In the genomic region with DNA sequence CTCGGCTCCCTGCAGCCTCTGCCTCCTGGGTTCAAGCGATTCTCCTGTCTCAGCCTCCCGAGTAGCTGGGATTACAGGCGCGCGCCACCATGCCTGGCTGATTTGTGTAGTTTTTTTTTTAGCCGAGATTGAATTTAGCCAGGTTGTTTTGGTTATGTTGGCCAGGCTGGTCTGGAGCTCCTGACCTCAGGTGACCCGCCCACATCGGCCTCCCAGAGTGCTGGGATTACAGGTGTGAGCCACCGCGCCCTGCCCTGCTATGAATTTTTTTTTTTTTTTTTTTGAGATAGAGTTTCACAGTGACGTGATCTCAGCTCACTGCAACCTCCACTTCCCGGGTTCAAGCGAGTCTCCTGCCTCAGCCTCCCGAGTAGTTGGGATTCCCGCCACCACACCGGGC, we compare ENCODE assay signal across 8 cellular contexts. TPM values are rescaled to one million over a fixed set of nuclear protein-coding genes. Genes with fewer than 3 reads are reported as not detected.
DNase-seq lines count a peak whose midpoint lies in the region; ATAC-seq, FAIRE-seq and TF ChIP-seq lines count a peak whose summit lies in the region.
"Not testable (repeated sequence)": the region's sequence is repeated elsewhere in the genome, so short reads cannot be mapped to it uniquely, and the experiment has no call there.

No MANE protein-coding gene starts in this region.

- not testable (repeated sequence) for H3K27me3 ChIP-seq in SJSA1 (replicated peaks); H1 (replicated peaks in 1 of 4; ENCODE audit: control insufficient read depth in 3 of 4, extremely low read depth in 1 of 4, insufficient read depth in 3 of 4, low read length in 3 of 4); iPS-18a (ENCODE audit: control insufficient read depth, insufficient read depth, low read length); neural cell (ENCODE audit: insufficient read depth, low read depth, low read length); thoracic aorta (replicated peaks; ENCODE audit: insufficient read depth)

- not testable (repeated sequence) for H3K23me2 ChIP-seq in H1 (ENCODE audit: low read depth, low read length)

- H3F3A ChIP-seq in neural cell (ENCODE audit: insufficient read depth, low read length, poor library complexity, severe bottlenecking): not testable (repeated sequence)

- H2AK5ac ChIP-seq in H1 (ENCODE audit: low read depth, low read length): not testable (repeated sequence)

- not testable (repeated sequence) for TF ChIP-seq RAD21 in H1 (IDR thresholded peaks at IDR 0.05 in 1 of 2, conservative IDR thresholded peaks at IDR 0.05 in 1 of 2; ENCODE audit: low read depth in 2 of 2, low read length in 2 of 2); neural cell (conservative IDR thresholded peaks at IDR 0.05)

- not testable (repeated sequence) for H2BK5ac ChIP-seq in H1 (ENCODE audit: low read depth, low read length)

- not testable (repeated sequence) for H2BK15ac ChIP-seq in H1 (ENCODE audit: low read length)

- peaks cover 62% of the 10 kb centered on the region for H3K36me3 ChIP-seq in SJSA1
- peaks cover 12 to 45% (median 29%) of the 10 kb centered on the region in 4 experiments for H3K36me3 ChIP-seq in H1 (ENCODE audit: control insufficient read depth in 2 of 4, insufficient read depth in 4 of 4, low read length in 3 of 4)
- H3K36me3 ChIP-seq in iPS-18a (ENCODE audit: control insufficient read depth, low read depth, low read length): peaks cover 37% of the 10 kb centered on the region
- H3K36me3 ChIP-seq in neural cell (ENCODE audit: insufficient read depth, low read length): not testable (repeated sequence)
- H3K36me3 ChIP-seq in thoracic aorta: peaks cover 13% of the 10 kb centered on the region

- H3K27ac ChIP-seq in SJSA1: peak overlapping the region; percentile 98; the same call in 1 of the 2 replicates
- H3K27ac ChIP-seq in H1 (ENCODE audit: low read depth, low read length): 0 out of 2 replicates have a peak overlapping the region, but pooled peaks have one; percentile 1
- not testable (repeated sequence) for H3K27ac ChIP-seq in iPS-18a (ENCODE audit: low read length); neural cell (ENCODE audit: low read length)
- H3K27ac ChIP-seq in thoracic aorta: peak overlapping the region in 1 of 2 donors; percentile 100

- H3K4me1 ChIP-seq in SJSA1 (replicated peaks) (peaks cover 27% of the 10 kb centered on the region), thoracic aorta (ENCODE audit: control insufficient read depth in 1 of 2, low read depth in 2 of 2) (peaks cover 12 to 37% of the 10 kb centered on the region in 2 donors)
- H3K4me1 ChIP-seq in H1 (replicated peaks in 1 of 4; ENCODE audit: control insufficient read depth in 3 of 4, insufficient read depth in 4 of 4, low read length in 3 of 4); iPS-18a (ENCODE audit: control insufficient read depth, low read depth, low read length): not testable (repeated sequence)

- not testable (repeated sequence) for H2AFZ ChIP-seq in H1 (ENCODE audit: low read length); neural cell (ENCODE audit: low read depth, low read length)

- H2BK20ac ChIP-seq in H1 (ENCODE audit: low read length): not testable (repeated sequence)

- CTCF ChIA-PET in H1 (lab: Charles Lee; ENCODE audit: partially characterized antibody): interaction anchor here (0.6 to 1.2 kb wide), 2 partner anchors 55 to 207 kb away, joined by 3 to 4 read pairs; no protein-coding TSS in a partner anchor

- H3K79me2 ChIP-seq in H1 (ENCODE audit: control insufficient read depth in 1 of 2, insufficient read depth in 2 of 2, low read length in 2 of 2) (peaks cover 30 to 63% of the 10 kb centered on the region in 2 experiments), neural cell (replicated peaks; ENCODE audit: insufficient read depth, low read length) (peaks cover 36% of the 10 kb centered on the region)

- H3K4me1 Mint-ChIP-seq in CD14-positive monocyte: peaks cover 32% of the 10 kb centered on the region

- 81% methylated on average over 14 of the region's 17 CpGs; no CpG with 5 or more reads in 1 of the 2 experiments for WGBS in H1 (ENCODE audit: extremely low coverage in 1 of 2, insufficient coverage in 1 of 2, insufficient read length in 1 of 2, insufficient replicate concordance in 2 of 2, low coverage in 1 of 2, low lambda C conversion rate in 2 of 2, missing lambda C conversion rate in 1 of 2), 2 experiments

- not testable (repeated sequence) for TF ChIP-seq EP300 in H1 (IDR thresholded peaks at IDR 0.05; ENCODE audit: borderline replicate concordance in 1 of 2, low read depth in 2 of 2, low read length in 2 of 2); neural cell (conservative IDR thresholded peaks at IDR 0.05; ENCODE audit: poor library complexity, severe bottlenecking)

- H3K14ac ChIP-seq in H1 (ENCODE audit: insufficient read length): not testable (repeated sequence)

- not testable (repeated sequence) for H3K23ac ChIP-seq in H1 (ENCODE audit: insufficient read length)

- H3K9me2 ChIP-seq in neural cell (ENCODE audit: insufficient read depth, low read length): not testable (repeated sequence)

- H3K27me3 Mint-ChIP-seq in CD14-positive monocyte (ENCODE audit: low read depth in 3 of 3): not testable (repeated sequence)

- H3K27ac Mint-ChIP-seq in CD14-positive monocyte: peak overlapping the region; percentile 100
- peak overlapping the region; percentile 100 for H3K27ac Mint-ChIP-seq in activated naive CD4-positive, alpha-beta T cell treated with anti-CD3 and anti-CD28 coated beads, Interleukin-2, amount 50 U/mL, for 72 hours

- FAIRE-seq in H1 (lab: Jason Lieb, UNC): not testable (repeated sequence)

- H3K4me3 ChIP-seq in SJSA1 (peak overlapping the region; percentile 73), H1 (ENCODE audit: extremely low read depth in 1 of 4, insufficient read depth in 2 of 4, low read depth in 3 of 4, low read length in 4 of 4) (peak overlapping the region; percentile 95 to 100 (median 98)), iPS-18a (ENCODE audit: low read length) (peak overlapping the region; percentile 99), neural cell (ENCODE audit: low read length) (peak overlapping the region; percentile 98), thoracic aorta (peak overlapping the region; percentile 99)

- not testable (repeated sequence) for TF ChIP-seq CTCF in CD14-positive monocyte (IDR thresholded peaks at IDR 0.05); H1 (IDR thresholded peaks at IDR 0.05; ENCODE audit: control extremely low read depth in 1 of 3, insufficient read depth in 1 of 3, low read depth in 1 of 3, low read length in 3 of 3); neural cell (IDR thresholded peaks at IDR 0.05; ENCODE audit: poor library complexity, severe bottlenecking); thoracic aorta (IDR thresholded peaks at IDR 0.05)

- POLR2A ChIA-PET in H1 (lab: Charles Lee; ENCODE audit: partially characterized antibody): interaction anchor here (0.9 to 4.9 kb wide), 4 partner anchors 10 to 31 kb away, joined by 3 to 48 read pairs (median 4); no protein-coding TSS in a partner anchor

- H3K9me3 Mint-ChIP-seq in CD14-positive monocyte; activated naive CD4-positive, alpha-beta T cell treated with anti-CD3 and anti-CD28 coated beads, Interleukin-2, amount 50 U/mL, for 72 hours: not testable (repeated sequence)

- not testable (repeated sequence) for H4K91ac ChIP-seq in H1 (replicated peaks; ENCODE audit: insufficient read length, low read length)

- not testable (repeated sequence) for ATAC-seq in activated naive CD4-positive, alpha-beta T cell treated with anti-CD3 and anti-CD28 coated beads, Interleukin-2, amount 50 U/mL, for 72 hours; thoracic aorta (ENCODE audit: insufficient number of reproducible peaks, low FRiP score, low read depth)

- H3K36me3 Mint-ChIP-seq in CD14-positive monocyte: peaks cover 14 to 20% of the 10 kb centered on the region in 2 donors
- peaks cover 53 to 56% of the 10 kb centered on the region in 2 donors for H3K36me3 Mint-ChIP-seq in activated naive CD4-positive, alpha-beta T cell treated with anti-CD3 and anti-CD28 coated beads, Interleukin-2, amount 50 U/mL, for 72 hours

- H4K5ac ChIP-seq in H1 (ENCODE audit: insufficient read length, low read depth, low read length): not testable (repeated sequence)

- H3K9ac ChIP-seq in H1 (replicated peaks in 1 of 4; ENCODE audit: extremely low read depth in 1 of 4, low read depth in 3 of 4, low read length in 3 of 4); neural cell (ENCODE audit: low read length): not testable (repeated sequence)
- H3K9ac ChIP-seq in iPS-18a (ENCODE audit: low read length): peak overlapping the region; percentile 97

- H3K56ac ChIP-seq in H1 (replicated peaks; ENCODE audit: insufficient read length, low read depth, low read length): not testable (repeated sequence)

- not testable (repeated sequence) for TF ChIP-seq POLR2A in H1 (IDR thresholded peaks at IDR 0.05; ENCODE audit: control extremely low read depth in 1 of 2, low read depth in 2 of 2, low read length in 2 of 2)

- not testable (repeated sequence) for H3K79me1 ChIP-seq in H1 (ENCODE audit: low read depth, low read length)

- H3K18ac ChIP-seq in H1 (ENCODE audit: extremely low read depth, low read length): not testable (repeated sequence)

- peak overlapping the region; percentile 91 to 98 for H3K4me2 ChIP-seq in H1 (ENCODE audit: insufficient read depth in 1 of 2, low read depth in 2 of 2, low read length in 2 of 2)
- not testable (repeated sequence) for H3K4me2 ChIP-seq in neural cell (ENCODE audit: low read length)

- not testable (repeated sequence) for H2BK12ac ChIP-seq in H1 (ENCODE audit: low read depth, low read length)

- not testable (repeated sequence) for H2BK120ac ChIP-seq in H1 (replicated peaks; ENCODE audit: low read depth, low read length)

- not testable (repeated sequence) for H4K8ac ChIP-seq in H1 (ENCODE audit: extremely low read depth, insufficient read depth, low read length)

- not testable (repeated sequence) for H3K9me3 ChIP-seq in SJSA1 (replicated peaks); H1 (ENCODE audit: insufficient read depth in 2 of 2, low read depth in 1 of 2, low read length in 1 of 2); iPS-18a (ENCODE audit: control insufficient read depth, low read depth, low read length); neural cell (ENCODE audit: low read length); thoracic aorta

- H3K4me3 Mint-ChIP-seq in CD14-positive monocyte: peak overlapping the region; percentile 99 to 100

- intact Hi-C loops in CD14-positive monocyte (cut with micrococcal nuclease): not testable (repeated sequence)

- H3K4ac ChIP-seq in H1 (replicated peaks; ENCODE audit: insufficient read length, low read depth, low read length): not testable (repeated sequence)

- H4K20me1 ChIP-seq in H1 (replicated peaks in 1 of 2; ENCODE audit: control insufficient read depth in 1 of 2, insufficient read depth in 2 of 2, low read length in 2 of 2); neural cell (ENCODE audit: insufficient read depth): not testable (repeated sequence)

- not testable (repeated sequence) for DNase-seq in CD14-positive monocyte (ENCODE audit: low spot score); SJSA1 (ENCODE audit: low read depth in 1 of 2, low spot score in 2 of 2); activated naive CD4-positive, alpha-beta T cell treated with anti-CD3 and anti-CD28 coated beads, Interleukin-2, amount 50 U/mL, for 72 hours (ENCODE audit: low spot score in 2 of 2); H1 (ENCODE audit: low read depth in 1 of 2, low spot score in 2 of 2); thoracic aorta (ENCODE audit: low spot score)
- peak; percentile 12 for DNase-seq in HT-29 (ENCODE audit: low spot score)

RNA-seq across cellular contexts. Expression of gene MASTL, which starts 1.4 kb away (rescaled TPM):
- 1 to 10 TPM in 1 of 2 donors, under 1 TPM in 1; 0.65 to 2.4 TPM for polyA plus RNA-seq in CD14-positive monocyte
- 16.3 and 17.3 TPM in 2 replicates for total RNA-seq in HT-29 (2014; rRNA removed; shearing (Covaris generic))
- 23.2 and 43.5 TPM in 2 replicates for total RNA-seq in SJSA1 (2014; rRNA removed; shearing (Covaris generic))
- total RNA-seq in activated naive CD4-positive, alpha-beta T cell treated with anti-CD3 and anti-CD28 coated beads, Interleukin-2, amount 50 U/mL, for 72 hours: 10 to 100 TPM; 49.7 to 50.7 TPM
- total RNA-seq in H1 (2021; fragmentation: NEBNext Ultra II Directional; extraction: Animal tissue kit (Norgen Biotek cat#: 25700)): 40.6 and 42.5 TPM in 2 replicates
- polyA plus RNA-seq in H1 (2011; rRNA removed): 9.4 and 14.9 TPM in 2 replicates
- polyA plus RNA-seq in H1 (2011; cell fraction: cytosol; rRNA removed): 19.1 TPM
- 9.5 TPM for polyA plus RNA-seq in H1 (2011; cell fraction: nucleus; rRNA removed)
- 22.4 to 37.9 TPM (median 24.9 TPM) in 4 replicates for polyA plus RNA-seq in H1 (2012, experiment 1 of 2)
- 2.5 TPM for polyA plus RNA-seq in H1 (2012, experiment 2 of 2)
- 38.4 TPM for polyA plus RNA-seq in H1 (2013, experiment 1 of 2)
- 39.6 TPM for polyA plus RNA-seq in H1 (2013, experiment 2 of 2)
- 16.4 and 24.8 TPM in 2 replicates for polyA minus RNA-seq in H1 (2011; rRNA and poly(A)+ RNA removed)
- polyA minus RNA-seq in H1 (2011; cell fraction: cytosol; rRNA and poly(A)+ RNA removed): 13.1 TPM
- polyA minus RNA-seq in H1 (2011; cell fraction: nucleus; rRNA and poly(A)+ RNA removed): 21.1 TPM
- 7.1 and 7.6 TPM in 2 replicates for polyA plus RNA-seq in neural cell
- polyA minus RNA-seq in neural cell: 12.8 and 13.1 TPM in 2 replicates
- total RNA-seq in thoracic aorta: 1 to 10 TPM; 4.7 to 7.0 TPM

RNA-seq across cellular contexts. Expression of gene YME1L1, which starts 2.4 kb away (rescaled TPM):
- polyA plus RNA-seq in CD14-positive monocyte: 10 to 100 TPM; 64.6 to 72.9 TPM
- total RNA-seq in HT-29 (2014; rRNA removed; shearing (Covaris generic)): 55.2 and 72.3 TPM in 2 replicates
- 120 and 156 TPM in 2 replicates for total RNA-seq in SJSA1 (2014; rRNA removed; shearing (Covaris generic))
- total RNA-seq in activated naive CD4-positive, alpha-beta T cell treated with anti-CD3 and anti-CD28 coated beads, Interleukin-2, amount 50 U/mL, for 72 hours: 100 to 1,000 TPM; 122 to 129 TPM
- 118 and 120 TPM in 2 replicates for total RNA-seq in H1 (2021; fragmentation: NEBNext Ultra II Directional; extraction: Animal tissue kit (Norgen Biotek cat#: 25700))
- 18.5 and 24.6 TPM in 2 replicates for polyA plus RNA-seq in H1 (2011; rRNA removed)
- polyA plus RNA-seq in H1 (2011; cell fraction: cytosol; rRNA removed): 38.0 TPM
- polyA plus RNA-seq in H1 (2011; cell fraction: nucleus; rRNA removed): 14.9 TPM
- 50.9 to 107 TPM (median 61.3 TPM) in 4 replicates for polyA plus RNA-seq in H1 (2012, experiment 1 of 2)
- 6.5 TPM for polyA plus RNA-seq in H1 (2012, experiment 2 of 2)
- 66.0 TPM for polyA plus RNA-seq in H1 (2013, experiment 1 of 2)
- polyA plus RNA-seq in H1 (2013, experiment 2 of 2): 66.7 TPM
- polyA minus RNA-seq in H1 (2011; rRNA and poly(A)+ RNA removed): 46.3 and 63.4 TPM in 2 replicates
- 56.3 TPM for polyA minus RNA-seq in H1 (2011; cell fraction: cytosol; rRNA and poly(A)+ RNA removed)
- polyA minus RNA-seq in H1 (2011; cell fraction: nucleus; rRNA and poly(A)+ RNA removed): 39.2 TPM
- polyA plus RNA-seq in neural cell: 89.2 and 101 TPM in 2 replicates
- 135 and 146 TPM in 2 replicates for polyA minus RNA-seq in neural cell
- 10 to 100 TPM; 66.3 to 78.5 TPM for total RNA-seq in thoracic aorta

RNA-seq across cellular contexts. Expression of gene ANKRD26, which starts 56.3 kb away (rescaled TPM):
- polyA plus RNA-seq in CD14-positive monocyte: under 1 TPM; 0.36 TPM
- total RNA-seq in HT-29 (2014; rRNA removed; shearing (Covaris generic)): 1.8 and 2.4 TPM in 2 replicates
- 7.4 and 14.3 TPM in 2 replicates for total RNA-seq in SJSA1 (2014; rRNA removed; shearing (Covaris generic))
- 10 to 100 TPM in 1 of 2 donors, 1 to 10 TPM in 1; 9.5 to 10.5 TPM for total RNA-seq in activated naive CD4-positive, alpha-beta T cell treated with anti-CD3 and anti-CD28 coated beads, Interleukin-2, amount 50 U/mL, for 72 hours
- total RNA-seq in H1 (2021; fragmentation: NEBNext Ultra II Directional; extraction: Animal tissue kit (Norgen Biotek cat#: 25700)): 7.0 and 8.8 TPM in 2 replicates
- polyA plus RNA-seq in H1 (2011; rRNA removed): 0.66 and 1.3 TPM in 2 replicates
- polyA plus RNA-seq in H1 (2011; cell fraction: cytosol; rRNA removed): 1.2 TPM
- 1.0 TPM for polyA plus RNA-seq in H1 (2011; cell fraction: nucleus; rRNA removed)
- polyA plus RNA-seq in H1 (2012, experiment 1 of 2): 3.4 to 7.4 TPM (median 3.7 TPM) in 4 replicates
- 0.18 TPM for polyA plus RNA-seq in H1 (2012, experiment 2 of 2)
- polyA plus RNA-seq in H1 (2013, experiment 1 of 2): 12.5 TPM
- 11.8 TPM for polyA plus RNA-seq in H1 (2013, experiment 2 of 2)
- polyA minus RNA-seq in H1 (2011; rRNA and poly(A)+ RNA removed): 1.7 and 5.8 TPM in 2 replicates
- 2.0 TPM for polyA minus RNA-seq in H1 (2011; cell fraction: cytosol; rRNA and poly(A)+ RNA removed)
- polyA minus RNA-seq in H1 (2011; cell fraction: nucleus; rRNA and poly(A)+ RNA removed): 10.9 TPM
- 14.7 and 14.9 TPM in 2 replicates for polyA plus RNA-seq in neural cell
- polyA minus RNA-seq in neural cell: 38.8 and 39.2 TPM in 2 replicates
- total RNA-seq in thoracic aorta: 1 to 10 TPM; 7.2 to 8.0 TPM
